ENCODE assay signal across 11 cellular contexts in the genomic region with DNA sequence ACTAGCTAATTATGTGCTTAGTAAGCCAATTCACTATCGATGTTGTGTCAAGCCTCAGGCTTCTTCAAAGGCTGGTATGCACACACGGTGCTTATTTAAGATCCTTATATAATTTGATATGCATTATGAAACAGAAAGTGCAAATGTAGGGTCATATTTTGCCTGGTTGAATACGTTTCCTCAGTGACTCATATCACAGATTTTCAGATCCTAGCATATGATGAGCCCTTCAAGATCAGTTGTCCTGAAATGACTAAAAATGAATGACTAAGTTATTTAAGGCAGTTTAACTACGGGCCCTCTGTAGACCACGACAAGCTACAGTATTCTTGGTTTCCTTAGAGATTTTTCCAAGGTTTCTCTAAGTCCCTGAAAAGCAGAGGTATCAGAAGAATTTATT.
DNase-seq lines count a peak whose midpoint lies in the region; ATAC-seq, FAIRE-seq and TF ChIP-seq lines count a peak whose summit lies in the region.
"Had no signal": no experiment of that assay in that cellular context is flagged by ENCODE, and none has a peak within 500 bp of the region (broad histone marks: within the 10 kb centered on the region; RNA-seq: fewer than 3 reads in every experiment).

No MANE protein-coding gene starts in this region.

- ATAC-seq in GM19467 (IDR thresholded peaks at IDR 0.05; ENCODE audit: unreplicated experiment) = peak; percentile 94
- ATAC-seq in HG03135 (IDR thresholded peaks at IDR 0.05; ENCODE audit: unreplicated experiment) = peak; percentile 99
- ATAC-seq: psoas muscle had no signal

- H3K4me3 ChIP-seq in bronchial epithelial cell (ENCODE audit: low read depth, low read length) = no peak overlapping the region
- H3K4me3 ChIP-seq: psoas muscle, tibial artery had no signal

- FAIRE-seq in bronchial epithelial cell (lab: Jason Lieb, UNC) = no peak

- H3K36me3 Mint-ChIP-seq in type B pancreatic cell = no peaks in the 10 kb centered on the region

- H3K27me3 Mint-ChIP-seq in type B pancreatic cell = no peaks in the 10 kb centered on the region

- no peaks in the 10 kb centered on the region for H3K27me3 ChIP-seq in bronchial epithelial cell (ENCODE audit: control insufficient read depth, insufficient read depth, low read length)
- H3K27me3 ChIP-seq: tibial artery had no signal

- H3K9me3 Mint-ChIP-seq in type B pancreatic cell = no peaks in the 10 kb centered on the region

- TF ChIP-seq CTCF in bronchial epithelial cell (IDR thresholded peaks at IDR 0.05; ENCODE audit: insufficient read depth, low read length, severe bottlenecking) = no peak
- TF ChIP-seq CTCF in type B pancreatic cell (conservative IDR thresholded peaks at IDR 0.05) = no peak

- intact Hi-C loops in head of caudate nucleus (cut with DNase I) = no loop called here

- H3K4me1 Mint-ChIP-seq in type B pancreatic cell (ENCODE audit: unreplicated experiment) = peaks cover 4% of the 10 kb centered on the region

- no peak overlapping the region for H3K27ac Mint-ChIP-seq in type B pancreatic cell

- DNase-seq in ELR (ENCODE audit: low read depth) (peak; percentile 69), bronchial epithelial cell (ENCODE audit: low read depth) (peak; percentile 43), NCI-H446 treated with DMSO at 0.1 percent for 48 hours (lab: John Stamatoyannopoulos, UW) (no peak), type B pancreatic cell (ENCODE audit: extremely low spot score, unreplicated experiment) (no peak), head of caudate nucleus (no peak)
- DNase-seq in activated T-cell treated with anti-CD3 and anti-CD28 coated beads, Interleukin-2, amount 50 U/mL, for 48 hours = no peak
- DNase-seq: Calu3, psoas muscle, tibial artery had no signal

- no peaks in the 10 kb centered on the region for H3K36me3 ChIP-seq in bronchial epithelial cell (ENCODE audit: control insufficient read depth, insufficient read depth, low read length)
- H3K36me3 ChIP-seq: tibial artery had no signal

- no peak overlapping the region for H3K4me3 Mint-ChIP-seq in type B pancreatic cell

Comparison
In these comparisons a context has a peak if more than half of its experiments do, and no peak if none do; other contexts are left out.
1. DNase-seq: peak in ELR (single experiment) and bronchial epithelial cell (single experiment); none in NCI-H446 treated with DMSO at 0.1 percent for 48 hours (single experiment), type B pancreatic cell (single experiment), head of caudate nucleus (0 of 42) and activated T-cell treated with anti-CD3 and anti-CD28 coated beads, Interleukin-2, amount 50 U/mL, for 48 hours (0 of 2).